In the genomic region with DNA sequence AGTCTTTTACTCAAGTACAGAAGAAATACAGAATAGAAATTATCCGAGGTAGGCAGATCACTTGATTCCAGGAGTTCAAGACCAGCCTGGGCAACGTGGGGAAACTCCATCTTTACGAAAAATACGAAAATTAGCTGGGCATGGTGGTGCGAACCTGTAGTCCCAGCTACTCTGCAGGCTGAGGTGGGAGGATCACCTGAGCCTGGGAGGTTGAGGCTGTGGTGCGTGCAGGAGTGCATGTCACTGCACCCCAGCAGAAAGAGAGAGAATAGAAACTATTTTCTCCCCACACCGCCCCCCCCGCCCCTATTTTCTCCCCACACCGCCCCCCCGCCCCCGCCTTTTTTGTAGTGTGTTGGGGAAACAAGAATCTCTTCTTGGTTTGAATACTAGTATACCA, we compare ENCODE assay signal across 2 cellular contexts.
TF ChIP-seq lines count a peak whose summit lies in the region.

No MANE protein-coding gene starts in this region.

TF ChIP-seq in HCT116, 20 proteins besides CTCF, POLR2A, EP300 and RAD21:
- TF ChIP-seq FOSL1 (IDR thresholded peaks at IDR 0.05; ENCODE audit: low read depth) = no peak
- no peak for TF ChIP-seq EZH2phosphoT487 (IDR thresholded peaks at IDR 0.05; ENCODE audit: borderline replicate concordance)
- no peak for TF ChIP-seq POLR2AphosphoS5 (IDR thresholded peaks at IDR 0.05; ENCODE audit: low read depth, low read length)
- TF ChIP-seq, protein P1, sequence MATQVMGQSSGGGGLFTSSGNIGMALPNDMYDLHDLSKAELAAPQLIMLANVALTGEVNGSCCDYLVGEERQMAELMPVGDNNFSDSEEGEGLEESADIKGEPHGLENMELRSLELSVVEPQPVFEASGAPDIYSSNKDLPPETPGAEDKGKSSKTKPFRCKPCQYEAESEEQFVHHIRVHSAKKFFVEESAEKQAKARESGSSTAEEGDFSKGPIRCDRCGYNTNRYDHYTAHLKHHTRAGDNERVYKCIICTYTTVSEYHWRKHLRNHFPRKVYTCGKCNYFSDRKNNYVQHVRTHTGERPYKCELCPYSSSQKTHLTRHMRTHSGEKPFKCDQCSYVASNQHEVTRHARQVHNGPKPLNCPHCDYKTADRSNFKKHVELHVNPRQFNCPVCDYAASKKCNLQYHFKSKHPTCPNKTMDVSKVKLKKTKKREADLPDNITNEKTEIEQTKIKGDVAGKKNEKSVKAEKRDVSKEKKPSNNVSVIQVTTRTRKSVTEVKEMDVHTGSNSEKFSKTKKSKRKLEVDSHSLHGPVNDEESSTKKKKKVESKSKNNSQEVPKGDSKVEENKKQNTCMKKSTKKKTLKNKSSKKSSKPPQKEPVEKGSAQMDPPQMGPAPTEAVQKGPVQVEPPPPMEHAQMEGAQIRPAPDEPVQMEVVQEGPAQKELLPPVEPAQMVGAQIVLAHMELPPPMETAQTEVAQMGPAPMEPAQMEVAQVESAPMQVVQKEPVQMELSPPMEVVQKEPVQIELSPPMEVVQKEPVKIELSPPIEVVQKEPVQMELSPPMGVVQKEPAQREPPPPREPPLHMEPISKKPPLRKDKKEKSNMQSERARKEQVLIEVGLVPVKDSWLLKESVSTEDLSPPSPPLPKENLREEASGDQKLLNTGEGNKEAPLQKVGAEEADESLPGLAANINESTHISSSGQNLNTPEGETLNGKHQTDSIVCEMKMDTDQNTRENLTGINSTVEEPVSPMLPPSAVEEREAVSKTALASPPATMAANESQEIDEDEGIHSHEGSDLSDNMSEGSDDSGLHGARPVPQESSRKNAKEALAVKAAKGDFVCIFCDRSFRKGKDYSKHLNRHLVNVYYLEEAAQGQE (IDR thresholded peaks at IDR 0.05; ENCODE audit: low read depth) = no peak
- no peak for TF ChIP-seq TCF7L2 (IDR thresholded peaks at IDR 0.05; ENCODE audit: borderline replicate concordance, extremely low read depth, insufficient read depth, insufficient read length)
- no peak for TF ChIP-seq CEBPB (IDR thresholded peaks at IDR 0.05; ENCODE audit: low read depth)
- no peak for TF ChIP-seq ZBTB33 (IDR thresholded peaks at IDR 0.05; ENCODE audit: extremely low read depth, insufficient replicate concordance, low read length)
- no peak for TF ChIP-seq EGR1 (IDR thresholded peaks at IDR 0.05; ENCODE audit: low read depth)
- TF ChIP-seq ELF1 (IDR thresholded peaks at IDR 0.05; ENCODE audit: borderline replicate concordance, low read depth) = no peak
- TF ChIP-seq SRF (IDR thresholded peaks at IDR 0.05; ENCODE audit: low read depth) = no peak
- TF ChIP-seq YY1 (IDR thresholded peaks at IDR 0.05; ENCODE audit: extremely low read depth, insufficient replicate concordance, low read depth, low read length) = no peak
- TF ChIP-seq ZNF274 (IDR thresholded peaks at IDR 0.05; ENCODE audit: low read depth, low read length) = no peak
- no peak for TF ChIP-seq SIN3A (IDR thresholded peaks at IDR 0.05; ENCODE audit: low read depth)
- TF ChIP-seq, protein P2, sequence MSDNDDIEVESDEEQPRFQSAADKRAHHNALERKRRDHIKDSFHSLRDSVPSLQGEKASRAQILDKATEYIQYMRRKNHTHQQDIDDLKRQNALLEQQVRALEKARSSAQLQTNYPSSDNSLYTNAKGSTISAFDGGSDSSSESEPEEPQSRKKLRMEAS (IDR thresholded peaks at IDR 0.05) = no peak
- no peak for TF ChIP-seq JUND (IDR thresholded peaks at IDR 0.05)
- TF ChIP-seq ZFX (IDR thresholded peaks at IDR 0.05) = no peak
- TF ChIP-seq, protein P3, sequence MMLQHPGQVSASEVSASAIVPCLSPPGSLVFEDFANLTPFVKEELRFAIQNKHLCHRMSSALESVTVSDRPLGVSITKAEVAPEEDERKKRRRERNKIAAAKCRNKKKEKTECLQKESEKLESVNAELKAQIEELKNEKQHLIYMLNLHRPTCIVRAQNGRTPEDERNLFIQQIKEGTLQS (IDR thresholded peaks at IDR 0.05) = no peak
- no peak for TF ChIP-seq CBX3 (IDR thresholded peaks at IDR 0.05; ENCODE audit: low read depth)
- no peak for TF ChIP-seq SP1 (IDR thresholded peaks at IDR 0.05; ENCODE audit: low read depth)
TF ChIP-seq in HCT116: peak in this region for 0.

TF ChIP-seq in neural cell, 6 proteins besides CTCF, POLR2A, EP300 and RAD21:
- TF ChIP-seq POLR2AphosphoS5 (IDR thresholded peaks at IDR 0.05) (no peak), SMC3 (conservative IDR thresholded peaks at IDR 0.05; ENCODE audit: poor library complexity) (no peak), EZH2 (IDR thresholded peaks at IDR 0.05; ENCODE audit: borderline replicate concordance, insufficient read depth, low read length, poor library complexity, severe bottlenecking) (no peak)
